In the genomic region with DNA sequence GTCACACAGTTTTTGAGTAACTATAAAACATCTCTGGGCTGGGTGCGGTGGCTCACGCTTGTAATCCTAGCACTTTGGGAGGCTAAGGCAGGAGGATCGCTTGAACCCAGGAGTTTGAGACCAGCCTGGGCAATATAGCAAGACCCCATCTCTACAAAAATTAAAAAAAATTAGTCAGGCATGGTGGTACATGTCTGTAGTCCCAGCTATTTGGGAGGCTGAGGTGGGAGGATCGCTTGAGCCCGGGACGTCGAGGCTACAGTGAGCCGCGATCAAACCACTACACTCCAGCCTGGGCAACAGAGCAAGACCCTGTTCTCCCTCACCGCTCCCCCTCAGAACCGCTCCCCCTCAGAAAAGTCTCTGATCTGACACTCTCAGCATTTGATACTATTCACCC, we compare ENCODE assay signal across 8 cellular contexts. TPM values are rescaled to one million over a fixed set of nuclear protein-coding genes. Genes with fewer than 3 reads are reported as not detected.
"Had no signal": no experiment of that assay in that cellular context is flagged by ENCODE, and none has a peak within 500 bp of the region (broad histone marks: within the 10 kb centered on the region; RNA-seq: fewer than 3 reads in every experiment).

No MANE protein-coding gene starts in this region.

RNA-seq across cellular contexts. Expression of gene BLACAT1, which starts 26.7 kb away (rescaled TPM):
- total RNA-seq: cardiac septum, chondrocyte, dermis blood vessel endothelial cell, endothelial cell of umbilical vein, fibroblast of lung, fibroblast of villous mesenchyme, gastroesophageal sphincter, glomerular endothelial cell had no signal
- polyA plus RNA-seq: endothelial cell of umbilical vein, fibroblast of lung had no signal
